ENCODE assay signal across 2 cellular contexts in genomic region chr12:108592033-108592909, GRCh38.
TF ChIP-seq lines count a peak whose summit lies in the region.

No MANE protein-coding gene starts in this region.

TF ChIP-seq in H1, 55 proteins besides CTCF, POLR2A, EP300 and RAD21:
- no peak for TF ChIP-seq YY1 (IDR thresholded peaks at IDR 0.05; ENCODE audit: low read depth, low read length)
- peak; percentile 41; the same call in 1 of the 2 replicates for TF ChIP-seq KDM1A (IDR thresholded peaks at IDR 0.05; ENCODE audit: borderline replicate concordance, low read length)
- no peak for TF ChIP-seq HDAC6 (IDR thresholded peaks at IDR 0.05; ENCODE audit: low read depth, low read length)
- TF ChIP-seq CREB1 (IDR thresholded peaks at IDR 0.05): no peak
- no peak for TF ChIP-seq SIRT6 (IDR thresholded peaks at IDR 0.05; ENCODE audit: low read length)
- TF ChIP-seq TAF7 (optimal IDR thresholded peaks at IDR 0.05; ENCODE audit: borderline replicate concordance, low read depth, low read length): no peak

TF ChIP-seq in WTC11, 78 proteins besides CTCF, POLR2A, EP300 and RAD21:
- TF ChIP-seq USF2 (CRISPR knock-in tag; IDR thresholded peaks at IDR 0.05): no peak
- no peak for TF ChIP-seq ZNF317 (CRISPR knock-in tag; IDR thresholded peaks at IDR 0.05; ENCODE audit: borderline replicate concordance, low read depth)
- no peak for TF ChIP-seq PRRX2 (CRISPR knock-in tag; IDR thresholded peaks at IDR 0.05)
- no peak for TF ChIP-seq ATF2 (CRISPR knock-in tag; IDR thresholded peaks at IDR 0.05; ENCODE audit: borderline replicate concordance, low read depth)
- no peak for TF ChIP-seq TEAD1 (CRISPR knock-in tag; IDR thresholded peaks at IDR 0.05)
- TF ChIP-seq USF1 (CRISPR knock-in tag; IDR thresholded peaks at IDR 0.05): no peak
- no peak for TF ChIP-seq HMGA2 (CRISPR knock-in tag; IDR thresholded peaks at IDR 0.05)
